Comparison of ENCODE assay signal across 1 cellular context in genomic region chr15:43390723-43391122, GRCh38.
TF ChIP-seq lines count a peak whose summit lies in the region.

No MANE protein-coding gene starts in this region.

TF ChIP-seq in HEK293, 187 proteins besides CTCF, POLR2A, EP300 and RAD21 (continued from another document):
- TF ChIP-seq, protein P1, sequence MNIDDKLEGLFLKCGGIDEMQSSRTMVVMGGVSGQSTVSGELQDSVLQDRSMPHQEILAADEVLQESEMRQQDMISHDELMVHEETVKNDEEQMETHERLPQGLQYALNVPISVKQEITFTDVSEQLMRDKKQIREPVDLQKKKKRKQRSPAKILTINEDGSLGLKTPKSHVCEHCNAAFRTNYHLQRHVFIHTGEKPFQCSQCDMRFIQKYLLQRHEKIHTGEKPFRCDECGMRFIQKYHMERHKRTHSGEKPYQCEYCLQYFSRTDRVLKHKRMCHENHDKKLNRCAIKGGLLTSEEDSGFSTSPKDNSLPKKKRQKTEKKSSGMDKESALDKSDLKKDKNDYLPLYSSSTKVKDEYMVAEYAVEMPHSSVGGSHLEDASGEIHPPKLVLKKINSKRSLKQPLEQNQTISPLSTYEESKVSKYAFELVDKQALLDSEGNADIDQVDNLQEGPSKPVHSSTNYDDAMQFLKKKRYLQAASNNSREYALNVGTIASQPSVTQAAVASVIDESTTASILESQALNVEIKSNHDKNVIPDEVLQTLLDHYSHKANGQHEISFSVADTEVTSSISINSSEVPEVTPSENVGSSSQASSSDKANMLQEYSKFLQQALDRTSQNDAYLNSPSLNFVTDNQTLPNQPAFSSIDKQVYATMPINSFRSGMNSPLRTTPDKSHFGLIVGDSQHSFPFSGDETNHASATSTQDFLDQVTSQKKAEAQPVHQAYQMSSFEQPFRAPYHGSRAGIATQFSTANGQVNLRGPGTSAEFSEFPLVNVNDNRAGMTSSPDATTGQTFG (tag by site-specific recombination; IDR thresholded peaks at IDR 0.05; ENCODE audit: borderline replicate concordance): no peak
- TF ChIP-seq, protein P2, sequence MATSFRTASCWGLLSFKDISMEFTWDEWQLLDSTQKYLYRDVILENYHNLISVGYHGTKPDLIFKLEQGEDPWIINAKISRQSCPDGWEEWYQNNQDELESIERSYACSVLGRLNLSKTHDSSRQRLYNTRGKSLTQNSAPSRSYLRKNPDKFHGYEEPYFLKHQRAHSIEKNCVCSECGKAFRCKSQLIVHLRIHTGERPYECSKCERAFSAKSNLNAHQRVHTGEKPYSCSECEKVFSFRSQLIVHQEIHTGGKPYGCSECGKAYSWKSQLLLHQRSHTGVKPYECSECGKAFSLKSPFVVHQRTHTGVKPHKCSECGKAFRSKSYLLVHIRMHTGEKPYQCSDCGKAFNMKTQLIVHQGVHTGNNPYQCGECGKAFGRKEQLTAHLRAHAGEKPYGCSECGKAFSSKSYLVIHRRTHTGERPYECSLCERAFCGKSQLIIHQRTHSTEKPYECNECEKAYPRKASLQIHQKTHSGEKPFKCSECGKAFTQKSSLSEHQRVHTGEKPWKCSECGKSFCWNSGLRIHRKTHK (tag by site-specific recombination; IDR thresholded peaks at IDR 0.05): no peak
